Comparison of ENCODE assay signal across 1 cellular context in the genomic region with DNA sequence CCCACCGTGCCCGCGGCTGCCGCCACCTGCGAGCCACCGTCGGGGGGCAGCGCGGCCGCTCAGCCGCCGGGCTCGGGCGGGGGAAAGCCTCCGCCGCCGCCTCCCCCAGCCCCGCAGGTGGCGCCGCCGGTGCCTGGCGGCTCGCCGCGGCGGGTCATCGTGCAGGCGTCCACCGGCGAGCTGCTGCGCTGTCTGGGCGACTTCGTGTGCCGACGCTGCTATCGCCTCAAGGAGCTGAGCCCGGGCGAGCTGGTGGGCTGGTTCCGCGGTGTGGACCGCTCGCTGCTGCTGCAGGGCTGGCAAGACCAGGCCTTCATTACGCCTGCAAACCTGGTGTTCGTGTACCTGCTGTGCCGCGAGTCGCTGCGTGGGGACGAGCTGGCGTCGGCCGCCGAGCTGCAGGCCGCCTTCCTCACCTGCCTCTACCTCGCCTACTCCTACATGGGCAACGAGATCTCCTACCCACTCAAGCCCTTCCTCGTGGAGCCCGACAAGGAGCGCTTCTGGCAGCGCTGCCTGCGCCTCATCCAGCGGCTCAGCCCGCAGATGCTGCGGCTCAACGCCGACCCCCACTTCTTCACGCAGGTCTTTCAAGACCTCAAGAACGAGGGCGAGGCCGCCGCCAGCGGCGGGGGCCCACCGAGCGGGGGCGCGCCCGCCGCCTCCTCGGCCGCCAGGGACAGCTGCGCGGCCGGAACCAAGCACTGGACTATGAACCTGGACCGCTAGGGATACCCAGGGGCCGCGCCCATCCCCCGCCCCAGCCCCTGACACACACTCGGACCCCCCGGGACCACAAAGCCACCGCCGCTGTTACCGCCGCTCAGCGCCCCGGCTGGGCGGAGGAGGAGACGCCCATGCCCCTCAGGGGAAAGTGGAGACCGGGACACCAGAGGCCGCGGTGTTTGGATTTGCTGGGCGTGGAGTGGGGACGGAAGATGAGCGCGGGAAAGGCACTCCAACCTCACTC.
TF ChIP-seq lines count a peak whose summit lies in the region.

No MANE protein-coding gene starts in this region.

TF ChIP-seq in GM23338, 12 proteins besides CTCF, POLR2A, EP300 and RAD21 (continued from another document):
- TF ChIP-seq EZH2 (IDR thresholded peaks at IDR 0.05; ENCODE audit: low read depth, unreplicated experiment), result peak; percentile 92
- no peak for TF ChIP-seq ZNF462 (CRISPR knock-in tag; IDR thresholded peaks at IDR 0.05)
